In the genomic region with DNA sequence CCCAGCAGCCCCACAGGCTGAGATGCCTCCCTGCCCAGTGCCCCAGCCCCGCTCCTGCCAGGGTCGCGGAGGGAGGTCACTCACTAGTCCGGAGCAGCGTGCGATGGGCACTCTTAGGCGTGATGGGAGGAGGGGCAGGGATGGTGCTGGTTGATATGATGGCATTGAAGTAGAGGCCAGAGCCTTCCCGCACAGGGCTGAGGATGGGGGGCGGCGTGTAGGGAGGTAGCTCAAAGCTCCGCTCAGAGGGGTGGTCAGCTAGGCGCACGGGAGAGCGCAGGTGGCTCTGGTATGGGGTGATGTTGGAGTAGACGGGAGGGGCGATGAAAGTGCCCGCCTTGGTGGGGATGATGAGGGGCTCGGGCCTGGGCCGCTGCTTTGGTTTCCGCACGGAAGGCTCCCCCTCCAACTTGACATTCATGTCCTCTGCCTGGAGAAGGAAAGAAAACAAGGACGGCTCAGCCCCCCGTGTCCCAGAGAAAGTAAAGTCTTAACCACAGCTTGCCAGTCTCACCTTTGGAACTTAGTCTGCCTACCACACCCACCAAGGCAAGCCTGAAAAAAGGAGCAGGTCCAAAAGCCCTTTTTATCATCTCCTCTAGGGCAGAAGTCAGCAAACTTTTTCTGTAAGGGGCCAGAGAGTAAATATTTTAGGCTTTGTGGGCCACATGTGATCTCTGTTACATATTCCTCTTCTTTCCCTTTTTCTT, we compare ENCODE assay signal across 13 cellular contexts. TPM values are rescaled to one million over a fixed set of nuclear protein-coding genes. Genes with fewer than 3 reads are reported as not detected.
DNase-seq lines count a peak whose midpoint lies in the region; ATAC-seq lines count a peak whose summit lies in the region.
"Had no signal": no experiment of that assay in that cellular context is flagged by ENCODE, and none has a peak within 500 bp of the region (broad histone marks: within the 10 kb centered on the region; RNA-seq: fewer than 3 reads in every experiment).

No MANE protein-coding gene starts in this region.

- no peak overlapping the region for H3K4me2 ChIP-seq in mesenchymal stem cell (ENCODE audit: low read length, poor library complexity, severe bottlenecking)
- H3K4me2 ChIP-seq: A549 had no signal

- peak overlapping the region; percentile 6 for H3K27ac ChIP-seq in mesenchymal stem cell (ENCODE audit: low read length, poor library complexity, severe bottlenecking)
- H3K27ac ChIP-seq in stomach smooth muscle (ENCODE audit: low read length): peak overlapping the region; percentile 97

- H2AK5ac ChIP-seq in mesenchymal stem cell (ENCODE audit: low read length, severe bottlenecking): no peak overlapping the region

- peak overlapping the region; percentile 32 for H3K27ac Mint-ChIP-seq in T-helper 2 cell treated with Interferon-gamma antibody and Interleukin-4, amounts not matched to agents 5 μg/mL and 100 μg/mL, for 36 hours
- H3K27ac Mint-ChIP-seq in activated T-helper 17 cell treated with anti-CD3 and anti-CD28 coated beads, Interleukin-2, amount 50 U/mL, for 72 hours: peak overlapping the region; percentile 88

- H3K36me3 Mint-ChIP-seq in T-helper 2 cell treated with Interferon-gamma antibody and Interleukin-4, amounts not matched to agents 5 μg/mL and 100 μg/mL, for 36 hours (ENCODE audit: low read depth): peaks cover 61% of the 10 kb centered on the region
- peaks cover 100% of the 10 kb centered on the region for H3K36me3 Mint-ChIP-seq in activated T-helper 17 cell treated with anti-CD3 and anti-CD28 coated beads, Interleukin-2, amount 50 U/mL, for 72 hours (ENCODE audit: low read depth)

- no peak overlapping the region for H3K14ac ChIP-seq in mesenchymal stem cell (ENCODE audit: low read length in 2 of 2)

- H3K4me3 Mint-ChIP-seq in T-helper 2 cell treated with Interferon-gamma antibody and Interleukin-4, amounts not matched to agents 5 μg/mL and 100 μg/mL, for 36 hours: no peak overlapping the region
- H3K4me3 Mint-ChIP-seq in activated T-helper 17 cell treated with anti-CD3 and anti-CD28 coated beads, Interleukin-2, amount 50 U/mL, for 72 hours: no peak overlapping the region

- peaks cover 34% of the 10 kb centered on the region for H3K4me1 Mint-ChIP-seq in T-helper 2 cell treated with Interferon-gamma antibody and Interleukin-4, amounts not matched to agents 5 μg/mL and 100 μg/mL, for 36 hours (ENCODE audit: low read depth)
- H3K4me1 Mint-ChIP-seq in activated T-helper 17 cell treated with anti-CD3 and anti-CD28 coated beads, Interleukin-2, amount 50 U/mL, for 72 hours: peaks cover 12% of the 10 kb centered on the region

- H3K4me3 ChIP-seq in mesenchymal stem cell (ENCODE audit: insufficient read depth in 1 of 2, low read depth in 1 of 2, low read length in 2 of 2) (no peak overlapping the region), stomach smooth muscle (ENCODE audit: low read length in 2 of 2) (no peak overlapping the region)
- H3K4me3 ChIP-seq: A549, HAP-1, skin epidermis had no signal

- H3K18ac ChIP-seq in mesenchymal stem cell (ENCODE audit: low read depth in 1 of 2, low read length in 2 of 2): no peak overlapping the region

- H3K4ac ChIP-seq in mesenchymal stem cell (ENCODE audit: low read depth in 1 of 2, low read length in 2 of 2): no peak overlapping the region

- no peak overlapping the region for H2BK12ac ChIP-seq in mesenchymal stem cell (ENCODE audit: low read length in 2 of 2)

- no peak for ATAC-seq in activated T-helper 17 cell treated with anti-CD3 and anti-CD28 coated beads, Interleukin-2, amount 50 U/mL, for 72 hours (replicated peaks)

- H4K8ac ChIP-seq in mesenchymal stem cell (ENCODE audit: low read length): no peak overlapping the region

- H3K9me3 ChIP-seq in mesenchymal stem cell (ENCODE audit: control insufficient read depth, low read length) (no peaks in the 10 kb centered on the region), stomach smooth muscle (ENCODE audit: control insufficient read depth in 2 of 2, low read length in 2 of 2) (no peaks in the 10 kb centered on the region)
- H3K9me3 ChIP-seq: A549, HAP-1 had no signal

- H3K9me3 Mint-ChIP-seq in T-helper 2 cell treated with Interferon-gamma antibody and Interleukin-4, amounts not matched to agents 5 μg/mL and 100 μg/mL, for 36 hours: no peaks in the 10 kb centered on the region
- H3K9me3 Mint-ChIP-seq in activated T-helper 17 cell treated with anti-CD3 and anti-CD28 coated beads, Interleukin-2, amount 50 U/mL, for 72 hours: no peaks in the 10 kb centered on the region

- no peak overlapping the region for H2AFZ ChIP-seq in mesenchymal stem cell (ENCODE audit: low read depth, low read length)

- no peak for DNase-seq in T-helper 2 cell treated with Interferon-gamma antibody and Interleukin-4, amounts not matched to agents 5 μg/mL and 100 μg/mL, for 36 hours (ENCODE audit: low spot score)
- DNase-seq in T-helper 2 cell (no peak), mesenchymal stem cell (no peak), T-helper 9 cell (no peak), cerebellar nuclear complex (lab: John Stamatoyannopoulos, UW) (no peak), NOMO-1 treated with dmso at 0.1 percent for 144 hours (lab: John Stamatoyannopoulos, UW; ENCODE audit: unreplicated experiment) (no peak)
- DNase-seq: aorta, erythroblast had no signal

- peaks cover 25% of the 10 kb centered on the region for H3K79me1 ChIP-seq in mesenchymal stem cell (replicated peaks; ENCODE audit: low read length, poor library complexity, severe bottlenecking)

- H3K27me3 Mint-ChIP-seq in T-helper 2 cell treated with Interferon-gamma antibody and Interleukin-4, amounts not matched to agents 5 μg/mL and 100 μg/mL, for 36 hours (ENCODE audit: low read depth): no peaks in the 10 kb centered on the region
- no peaks in the 10 kb centered on the region for H3K27me3 Mint-ChIP-seq in activated T-helper 17 cell treated with anti-CD3 and anti-CD28 coated beads, Interleukin-2, amount 50 U/mL, for 72 hours

- peak overlapping the region; percentile 69 for H3K9ac ChIP-seq in mesenchymal stem cell (ENCODE audit: low read length)
- H3K9ac ChIP-seq in stomach smooth muscle (ENCODE audit: low read length in 2 of 2): no peak overlapping the region

- H3K27me3 ChIP-seq in mesenchymal stem cell (ENCODE audit: control insufficient read depth in 1 of 2, insufficient read depth in 1 of 2, low read length in 2 of 2) (no peaks in the 10 kb centered on the region), stomach smooth muscle (ENCODE audit: control insufficient read depth in 1 of 2, insufficient read depth in 2 of 2, low read length in 2 of 2) (no peaks in the 10 kb centered on the region)

- peak overlapping the region; percentile 52 for H4K91ac ChIP-seq in mesenchymal stem cell (ENCODE audit: low read length)

- no peak overlapping the region for H2BK5ac ChIP-seq in mesenchymal stem cell (ENCODE audit: low read depth, low read length, poor library complexity, severe bottlenecking)

- peaks cover 34% of the 10 kb centered on the region for H3K4me1 ChIP-seq in mesenchymal stem cell (ENCODE audit: control insufficient read depth, insufficient read depth, low read depth, low read length)
- H3K4me1 ChIP-seq in stomach smooth muscle (ENCODE audit: control insufficient read depth, insufficient read depth, low read length): peaks cover 60% of the 10 kb centered on the region

- 96% methylated on average over 23 of the region's 23 CpGs for WGBS in mesenchymal stem cell

- no peak overlapping the region for H2BK15ac ChIP-seq in mesenchymal stem cell (ENCODE audit: low read depth, poor library complexity, severe bottlenecking)

- H3K36me3 ChIP-seq in mesenchymal stem cell (ENCODE audit: control insufficient read depth in 1 of 2, insufficient read depth in 2 of 2, low read depth in 1 of 2, low read length in 2 of 2) (peaks cover 64 to 73% of the 10 kb centered on the region in 2 experiments), stomach smooth muscle (ENCODE audit: control insufficient read depth in 2 of 2, insufficient read depth in 2 of 2, low read length in 2 of 2) (peaks cover 39 to 46% of the 10 kb centered on the region in 2 donors)

- peak overlapping the region in 1 of 2 experiments; percentile 34 for H3K23ac ChIP-seq in mesenchymal stem cell (ENCODE audit: low read length in 2 of 2)

- no peak overlapping the region for H2BK120ac ChIP-seq in mesenchymal stem cell (ENCODE audit: low read depth, low read length)

RNA-seq across cellular contexts. Expression of a gene that starts 15.5 kb away (rescaled TPM):
- total RNA-seq in activated T-helper 17 cell treated with anti-CD3 and anti-CD28 coated beads, Interleukin-2, amount 50 U/mL, for 72 hours: 10 to 100 TPM; 37.3 to 41.2 TPM
- 53.1 TPM for polyA plus RNA-seq in mesenchymal stem cell (2013, experiment 1 of 2)
- polyA plus RNA-seq in mesenchymal stem cell (2013, experiment 2 of 2): 53.5 TPM
